1 cellular context compared by ENCODE assay signal in genomic region chr10:125144693-125145623, GRCh38.
A peak's percentile ranks its signal among the peaks of the same experiment; 100 is the strongest.
TF ChIP-seq lines count a peak whose summit lies in the region.

No MANE protein-coding gene starts in this region.

TF ChIP-seq in HEK293, 187 proteins besides CTCF, POLR2A, EP300 and RAD21 (continued from another document and continues in another):
- TF ChIP-seq PRDM2 (tag by site-specific recombination; IDR thresholded peaks at IDR 0.05; ENCODE audit: borderline replicate concordance) (no peak), PATZ1 (tag by site-specific recombination; IDR thresholded peaks at IDR 0.05) (peak; percentile 22; the same call in 1 of the 2 replicates), ZNF202 (tag by site-specific recombination; IDR thresholded peaks at IDR 0.05; ENCODE audit: borderline replicate concordance) (no peak), ZNF501 (tag by site-specific recombination; IDR thresholded peaks at IDR 0.05) (no peak), ZNF112 (tag by site-specific recombination; IDR thresholded peaks at IDR 0.05) (no peak), ZNF621 (tag by site-specific recombination; IDR thresholded peaks at IDR 0.05) (no peak), EGR2 (tag by site-specific recombination; IDR thresholded peaks at IDR 0.05; ENCODE audit: low read depth) (0 out of 2 replicates have a peak, but pooled peaks have one; percentile 18), ZEB2 (tag by site-specific recombination; IDR thresholded peaks at IDR 0.05) (no peak), PRDM1 (tag by site-specific recombination; IDR thresholded peaks at IDR 0.05) (no peak), ZNF548 (tag by site-specific recombination; IDR thresholded peaks at IDR 0.05) (no peak), ZNF175 (tag by site-specific recombination; IDR thresholded peaks at IDR 0.05) (no peak), ZNF530 (tag by site-specific recombination; IDR thresholded peaks at IDR 0.05; ENCODE audit: low read depth) (no peak), ZNF843 (tag by site-specific recombination; IDR thresholded peaks at IDR 0.05) (no peak), ZNF37A (tag by site-specific recombination; IDR thresholded peaks at IDR 0.05) (no peak), ZNF423 (tag by site-specific recombination; IDR thresholded peaks at IDR 0.05) (peak; percentile 77; the same call in 1 of the 2 replicates), ZFHX2 (tag by site-specific recombination; conservative IDR thresholded peaks at IDR 0.05) (peak; percentile 44; the same call in 1 of the 2 replicates), HIC1 (tag by site-specific recombination; IDR thresholded peaks at IDR 0.05) (no peak), ZNF660 (tag by site-specific recombination; IDR thresholded peaks at IDR 0.05) (no peak), ZSCAN4 (tag by site-specific recombination; IDR thresholded peaks at IDR 0.05) (no peak), ZNF324 (tag by site-specific recombination; IDR thresholded peaks at IDR 0.05) (no peak), BCL6B (tag by site-specific recombination; IDR thresholded peaks at IDR 0.05) (no peak), ZNF629 (tag by site-specific recombination; IDR thresholded peaks at IDR 0.05) (no peak), ZNF645 (tag by site-specific recombination; IDR thresholded peaks at IDR 0.05) (no peak), TSHZ1 (tag by site-specific recombination; IDR thresholded peaks at IDR 0.05; ENCODE audit: borderline replicate concordance) (no peak), ZBTB20 (tag by site-specific recombination; IDR thresholded peaks at IDR 0.05) (peak; percentile 69), ZBTB7A (tag by site-specific recombination; IDR thresholded peaks at IDR 0.05; ENCODE audit: low read depth) (no peak), ZNF133 (tag by site-specific recombination; IDR thresholded peaks at IDR 0.05) (no peak), ZFP69B (tag by site-specific recombination; IDR thresholded peaks at IDR 0.05) (peak; percentile 51; the same call in 1 of the 2 replicates), ZNF596 (tag by site-specific recombination; IDR thresholded peaks at IDR 0.05) (no peak), KLF1 (tag by site-specific recombination; IDR thresholded peaks at IDR 0.05) (peak; percentile 77), MZF1 (tag by site-specific recombination; IDR thresholded peaks at IDR 0.05; ENCODE audit: borderline replicate concordance) (no peak), GLI4 (tag by site-specific recombination; IDR thresholded peaks at IDR 0.05) (no peak), WT1 (tag by site-specific recombination; IDR thresholded peaks at IDR 0.05) (0 out of 2 replicates have a peak, but pooled peaks have one; percentile 40)
- TF ChIP-seq, protein P1, sequence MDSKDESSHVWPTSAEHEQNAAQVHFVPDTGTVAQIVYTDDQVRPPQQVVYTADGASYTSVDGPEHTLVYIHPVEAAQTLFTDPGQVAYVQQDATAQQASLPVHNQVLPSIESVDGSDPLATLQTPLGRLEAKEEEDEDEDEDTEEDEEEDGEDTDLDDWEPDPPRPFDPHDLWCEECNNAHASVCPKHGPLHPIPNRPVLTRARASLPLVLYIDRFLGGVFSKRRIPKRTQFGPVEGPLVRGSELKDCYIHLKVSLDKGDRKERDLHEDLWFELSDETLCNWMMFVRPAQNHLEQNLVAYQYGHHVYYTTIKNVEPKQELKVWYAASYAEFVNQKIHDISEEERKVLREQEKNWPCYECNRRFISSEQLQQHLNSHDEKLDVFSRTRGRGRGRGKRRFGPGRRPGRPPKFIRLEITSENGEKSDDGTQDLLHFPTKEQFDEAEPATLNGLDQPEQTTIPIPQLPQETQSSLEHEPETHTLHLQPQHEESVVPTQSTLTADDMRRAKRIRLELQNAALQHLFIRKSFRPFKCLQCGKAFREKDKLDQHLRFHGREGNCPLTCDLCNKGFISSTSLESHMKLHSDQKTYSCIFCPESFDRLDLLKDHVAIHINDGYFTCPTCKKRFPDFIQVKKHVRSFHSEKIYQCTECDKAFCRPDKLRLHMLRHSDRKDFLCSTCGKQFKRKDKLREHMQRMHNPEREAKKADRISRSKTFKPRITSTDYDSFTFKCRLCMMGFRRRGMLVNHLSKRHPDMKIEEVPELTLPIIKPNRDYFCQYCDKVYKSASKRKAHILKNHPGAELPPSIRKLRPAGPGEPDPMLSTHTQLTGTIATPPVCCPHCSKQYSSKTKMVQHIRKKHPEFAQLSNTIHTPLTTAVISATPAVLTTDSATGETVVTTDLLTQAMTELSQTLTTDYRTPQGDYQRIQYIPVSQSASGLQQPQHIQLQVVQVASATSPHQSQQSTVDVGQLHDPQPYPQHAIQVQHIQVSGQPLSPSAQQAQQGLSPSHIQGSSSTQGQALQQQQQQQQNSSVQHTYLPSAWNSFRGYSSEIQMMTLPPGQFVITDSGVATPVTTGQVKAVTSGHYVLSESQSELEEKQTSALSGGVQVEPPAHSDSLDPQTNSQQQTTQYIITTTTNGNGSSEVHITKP (tag by site-specific recombination; IDR thresholded peaks at IDR 0.05): peak; percentile 38; the same call in 1 of the 2 replicates
